ENCODE assay signal across 1 cellular context in the genomic region with DNA sequence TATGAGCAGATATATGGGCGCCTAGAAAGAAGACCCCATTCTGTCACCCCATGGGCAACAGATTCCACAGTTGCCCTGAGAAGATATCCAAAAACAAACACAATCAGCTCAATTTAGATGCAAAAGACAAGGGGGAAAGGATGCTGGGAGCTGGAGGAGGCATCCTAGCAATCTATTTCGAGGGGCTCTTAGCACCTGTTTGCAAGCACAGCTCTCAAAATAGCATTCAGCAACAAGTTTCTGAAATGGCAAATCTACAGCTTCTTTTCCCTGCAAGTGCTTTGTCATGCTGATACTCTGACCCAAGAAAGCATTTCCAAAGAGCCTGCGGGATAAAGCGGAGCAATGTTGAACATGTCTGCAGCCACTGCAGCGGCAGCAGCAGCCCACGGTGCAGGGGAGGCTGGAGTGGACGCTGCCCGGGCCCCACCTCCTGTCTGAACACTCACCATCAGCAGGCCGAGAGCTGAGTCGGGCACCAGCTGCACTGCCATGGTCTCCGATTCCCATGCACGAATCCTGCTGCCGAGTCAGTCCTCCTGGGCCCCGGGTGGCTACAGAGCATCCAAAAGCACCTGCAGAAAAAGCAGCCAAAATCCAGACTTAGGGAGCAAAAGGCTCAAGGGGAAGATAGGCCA.
TF ChIP-seq lines count a peak whose summit lies in the region.

No MANE protein-coding gene starts in this region.

TF ChIP-seq in GM23338, 12 proteins besides CTCF, POLR2A, EP300 and RAD21 (continued from another document):
- TF ChIP-seq ZNF462 (CRISPR knock-in tag; IDR thresholded peaks at IDR 0.05) = no peak
- TF ChIP-seq EZH2phosphoT487 (IDR thresholded peaks at IDR 0.05; ENCODE audit: unreplicated experiment) = no peak
- no peak for TF ChIP-seq ZNF114 (CRISPR knock-in tag; IDR thresholded peaks at IDR 0.05)
- no peak for TF ChIP-seq POLR2AphosphoS5 (IDR thresholded peaks at IDR 0.05; ENCODE audit: low read depth)
